Comparison of ENCODE assay signal across 17 cellular contexts in the genomic region with DNA sequence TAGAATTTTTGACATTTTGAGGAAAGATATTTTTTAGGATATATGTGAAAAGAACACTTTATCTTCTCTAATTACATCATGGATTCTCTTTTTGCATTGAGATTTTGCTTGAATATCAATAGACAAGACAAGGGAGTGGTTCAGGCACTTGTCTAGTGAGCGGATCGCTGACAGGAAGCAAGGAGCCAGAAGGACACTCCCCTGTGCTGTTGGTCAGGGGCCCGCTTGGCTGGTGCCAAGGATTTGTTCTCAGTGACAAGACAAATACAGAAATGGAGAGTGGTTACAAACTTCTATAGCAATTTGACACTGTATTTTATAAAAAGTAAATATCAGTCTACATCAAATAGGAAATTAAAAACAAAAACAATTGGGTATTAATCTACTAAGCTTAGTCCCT.
"Had no signal": no experiment of that assay in that cellular context is flagged by ENCODE, and none has a peak within 500 bp of the region (broad histone marks: within the 10 kb centered on the region; RNA-seq: fewer than 3 reads in every experiment).

No MANE protein-coding gene starts in this region.

- H3K27me3 Mint-ChIP-seq: activated naive CD8-positive, alpha-beta T cell treated with anti-CD3 and anti-CD28 coated beads for 36 hours; activated T-helper 17 cell treated with anti-CD3 and anti-CD28 coated beads, Interleukin-2, amount 50 U/mL, for 72 hours had no signal

- ATAC-seq: activated T-helper 17 cell treated with anti-CD3 and anti-CD28 coated beads, Interleukin-2, amount 50 U/mL, for 72 hours; foreskin keratinocyte; upper lobe of right lung had no signal

- H3K4me1 Mint-ChIP-seq: activated naive CD8-positive, alpha-beta T cell treated with anti-CD3 and anti-CD28 coated beads for 36 hours; activated T-helper 17 cell treated with anti-CD3 and anti-CD28 coated beads, Interleukin-2, amount 50 U/mL, for 72 hours; endodermal cell; nephron had no signal

- H3K4me3 Mint-ChIP-seq: activated naive CD8-positive, alpha-beta T cell treated with anti-CD3 and anti-CD28 coated beads for 36 hours; activated T-helper 17 cell treated with anti-CD3 and anti-CD28 coated beads, Interleukin-2, amount 50 U/mL, for 72 hours; endodermal cell; nephron had no signal

- H3K27ac Mint-ChIP-seq: activated naive CD8-positive, alpha-beta T cell treated with anti-CD3 and anti-CD28 coated beads for 36 hours; activated T-helper 17 cell treated with anti-CD3 and anti-CD28 coated beads, Interleukin-2, amount 50 U/mL, for 72 hours; endodermal cell; nephron had no signal

- DNase-seq: activated CD4-positive, alpha-beta T cell treated with anti-CD3 and anti-CD28 coated beads, Interleukin-2, amount 50 U/mL, for 48 hours; activated naive CD4-positive, alpha-beta T cell; activated naive CD8-positive, alpha-beta T cell treated with anti-CD3 and anti-CD28 coated beads for 36 hours; activated T-cell treated with anti-CD3 and anti-CD28 coated beads for 4 hours; amygdala; endodermal cell; foreskin keratinocyte; glutamatergic neuron; hippocampal formation; midbrain; sigmoid colon; stimulated activated CD4-positive, alpha-beta T cell treated with anti-CD3 and anti-CD28 coated beads, Interleukin-1b, Interleukin-23, amount 100 ng/mL, for 48 hours; stimulated activated CD8-positive, alpha-beta memory T cell treated with anti-CD3 and anti-CD28 coated beads, Interleukin-4, amount 100 ng/mL, for 48 hours; stimulated activated naive CD4-positive, alpha-beta T cell; upper lobe of right lung had no signal

- H3K9me3 Mint-ChIP-seq: nephron had no signal
